ENCODE assay signal across 8 cellular contexts in genomic region chr1:148402152-148403084, GRCh38.
DNase-seq lines count a peak whose midpoint lies in the region; ATAC-seq, FAIRE-seq and TF ChIP-seq lines count a peak whose summit lies in the region.
"Not testable (repeated sequence)": the region's sequence is repeated elsewhere in the genome, so short reads cannot be mapped to it uniquely, and the experiment has no call there.

No MANE protein-coding gene starts in this region.

- not testable (repeated sequence) for H3K79me2 ChIP-seq in keratinocyte (ENCODE audit: control insufficient read depth, insufficient read depth, low read length)

- H3K27me3 ChIP-seq in keratinocyte (ENCODE audit: control insufficient read depth, extremely low read depth, insufficient read depth, low read length); skeletal muscle tissue (ENCODE audit: control insufficient read depth in 3 of 3, insufficient read depth in 3 of 3, low read length in 3 of 3): not testable (repeated sequence)

- H3K27ac ChIP-seq in A549: peak overlapping the region; percentile 85 to 97
- peak overlapping the region; percentile 74 for H3K27ac ChIP-seq in keratinocyte (ENCODE audit: control insufficient read depth, insufficient read depth, low read length)
- H3K27ac ChIP-seq in skeletal muscle tissue (ENCODE audit: low read depth, low read length): not testable (repeated sequence)

- peak overlapping the region; percentile 87 for H3K9ac ChIP-seq in keratinocyte (ENCODE audit: control insufficient read depth, extremely low read depth, insufficient read depth, low read length)
- H3K9ac ChIP-seq in skeletal muscle tissue (ENCODE audit: low read depth in 1 of 3, low read length in 3 of 3): peak overlapping the region; percentile 12 to 68 (median 57)

- H3K4me2 ChIP-seq in A549: peak overlapping the region; percentile 95
- H3K4me2 ChIP-seq in keratinocyte (ENCODE audit: control insufficient read depth, extremely low read depth, insufficient read depth, low read depth, low read length): peak overlapping the region; percentile 76

- H3K9me1 ChIP-seq in keratinocyte (ENCODE audit: control insufficient read depth, extremely low read depth, insufficient read depth, low read length): not testable (repeated sequence)

- dilution Hi-C loops in keratinocyte (cut with MboI; ENCODE audit: extremely low pct_ligation_motif_present, low sequenced_read_pairs): not testable (repeated sequence)

- not testable (repeated sequence) for H3K36me3 ChIP-seq in keratinocyte (ENCODE audit: control insufficient read depth in 2 of 2, extremely low read depth in 1 of 2, insufficient read depth in 2 of 2, low read length in 2 of 2); skeletal muscle tissue (ENCODE audit: control insufficient read depth in 3 of 3, insufficient read depth in 3 of 3, low read length in 3 of 3)

- TF ChIP-seq RAD21 in A549 (conservative IDR thresholded peaks at IDR 0.05 in 1 of 2, IDR thresholded peaks at IDR 0.05 in 1 of 2): not testable (repeated sequence)

- ATAC-seq in A549 (peak; percentile 98), GM18873 (IDR thresholded peaks at IDR 0.05; ENCODE audit: low FRiP score, unreplicated experiment) (peak; percentile 88), HG03045 (IDR thresholded peaks at IDR 0.05; ENCODE audit: unreplicated experiment) (peak; percentile 91)

- peak; percentile 61 for TF ChIP-seq POLR2A in A549 (IDR thresholded peaks at IDR 0.05; ENCODE audit: low read length)

- H3K4me3 ChIP-seq in A549 (peak overlapping the region; percentile 69), keratinocyte (ENCODE audit: control insufficient read depth in 2 of 3, extremely low read depth in 1 of 3, insufficient read depth in 2 of 3, low read depth in 1 of 3, low read length in 3 of 3) (peak overlapping the region; percentile 42 to 64 (median 63)), skeletal muscle tissue (ENCODE audit: low read length in 3 of 3) (peak overlapping the region; percentile 64 to 73 (median 66))

- POLR2A ChIA-PET in A549 (lab: Yijun Ruan, JAX): interaction anchor here (0.6 to 2.0 kb wide), 3 partner anchors 14 to 68 kb away, joined by 3 to 14 read pairs (median 3); no protein-coding TSS in a partner anchor

- H3K9me3 ChIP-seq in A549; keratinocyte (ENCODE audit: control insufficient read depth, low read depth, low read length); skeletal muscle tissue (ENCODE audit: control insufficient read depth in 3 of 3, low read length in 3 of 3): not testable (repeated sequence)

- TF ChIP-seq EP300 in A549 (IDR thresholded peaks at IDR 0.05): not testable (repeated sequence)

- H3K4me1 ChIP-seq in A549; keratinocyte (ENCODE audit: control insufficient read depth, extremely low read depth, insufficient read depth, low read length); skeletal muscle tissue (ENCODE audit: control insufficient read depth in 3 of 3, insufficient read depth in 3 of 3, low read length in 3 of 3): not testable (repeated sequence)

- not testable (repeated sequence) for FAIRE-seq in A549 (lab: Jason Lieb, UNC); keratinocyte (lab: Jason Lieb, UNC)

- TF ChIP-seq CTCF in A549 (IDR thresholded peaks at IDR 0.05); keratinocyte (optimal IDR thresholded peaks at IDR 0.05 in 1 of 3, IDR thresholded peaks at IDR 0.05 in 1 of 3, conservative IDR thresholded peaks at IDR 0.05 in 1 of 3; ENCODE audit: extremely low read depth in 1 of 3, insufficient read depth in 2 of 3, low read length in 3 of 3): not testable (repeated sequence)

- DNase-seq in A549 (ENCODE audit: low read depth in 1 of 2, low spot score in 1 of 2) (peak; percentile 33 to 81), NCI-H526 (lab: John Stamatoyannopoulos, UW) (peak; percentile 84 to 95), cerebellum (ENCODE audit: low spot score) (peak; percentile 25)
- DNase-seq in activated CD4-positive, alpha-beta T cell treated with anti-CD3 and anti-CD28 coated beads for 48 hours: peak; percentile 90
- DNase-seq in keratinocyte (ENCODE audit: low read depth, low spot score): not testable (repeated sequence)

- CTCF ChIA-PET in A549 (lab: Yijun Ruan, JAX): interaction anchor here (0.9 kb wide), 1 partner anchor 26 kb away, joined by 3 read pairs; no protein-coding TSS in a partner anchor

- WGBS in A549 (ENCODE audit: missing lambda C conversion rate): 6% methylated on average over 43 of the region's 45 CpGs

- H2AFZ ChIP-seq in keratinocyte (ENCODE audit: control insufficient read depth, low read length): peak overlapping the region; percentile 90

- not testable (repeated sequence) for H4K20me1 ChIP-seq in keratinocyte (ENCODE audit: control insufficient read depth, extremely low read depth, insufficient read depth, low read length)

TF ChIP-seq in A549, 52 proteins besides CTCF, POLR2A, EP300 and RAD21 (continues in another document):
- TF ChIP-seq, protein P1, sequence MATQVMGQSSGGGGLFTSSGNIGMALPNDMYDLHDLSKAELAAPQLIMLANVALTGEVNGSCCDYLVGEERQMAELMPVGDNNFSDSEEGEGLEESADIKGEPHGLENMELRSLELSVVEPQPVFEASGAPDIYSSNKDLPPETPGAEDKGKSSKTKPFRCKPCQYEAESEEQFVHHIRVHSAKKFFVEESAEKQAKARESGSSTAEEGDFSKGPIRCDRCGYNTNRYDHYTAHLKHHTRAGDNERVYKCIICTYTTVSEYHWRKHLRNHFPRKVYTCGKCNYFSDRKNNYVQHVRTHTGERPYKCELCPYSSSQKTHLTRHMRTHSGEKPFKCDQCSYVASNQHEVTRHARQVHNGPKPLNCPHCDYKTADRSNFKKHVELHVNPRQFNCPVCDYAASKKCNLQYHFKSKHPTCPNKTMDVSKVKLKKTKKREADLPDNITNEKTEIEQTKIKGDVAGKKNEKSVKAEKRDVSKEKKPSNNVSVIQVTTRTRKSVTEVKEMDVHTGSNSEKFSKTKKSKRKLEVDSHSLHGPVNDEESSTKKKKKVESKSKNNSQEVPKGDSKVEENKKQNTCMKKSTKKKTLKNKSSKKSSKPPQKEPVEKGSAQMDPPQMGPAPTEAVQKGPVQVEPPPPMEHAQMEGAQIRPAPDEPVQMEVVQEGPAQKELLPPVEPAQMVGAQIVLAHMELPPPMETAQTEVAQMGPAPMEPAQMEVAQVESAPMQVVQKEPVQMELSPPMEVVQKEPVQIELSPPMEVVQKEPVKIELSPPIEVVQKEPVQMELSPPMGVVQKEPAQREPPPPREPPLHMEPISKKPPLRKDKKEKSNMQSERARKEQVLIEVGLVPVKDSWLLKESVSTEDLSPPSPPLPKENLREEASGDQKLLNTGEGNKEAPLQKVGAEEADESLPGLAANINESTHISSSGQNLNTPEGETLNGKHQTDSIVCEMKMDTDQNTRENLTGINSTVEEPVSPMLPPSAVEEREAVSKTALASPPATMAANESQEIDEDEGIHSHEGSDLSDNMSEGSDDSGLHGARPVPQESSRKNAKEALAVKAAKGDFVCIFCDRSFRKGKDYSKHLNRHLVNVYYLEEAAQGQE (IDR thresholded peaks at IDR 0.05): peak; percentile 25; the same call in 1 of the 2 replicates
- peak; percentile 33 for TF ChIP-seq MAFK (IDR thresholded peaks at IDR 0.05; ENCODE audit: partially characterized antibody)
- peak; percentile 97 for TF ChIP-seq RARB (CRISPR knock-in tag; IDR thresholded peaks at IDR 0.05)
- TF ChIP-seq TFCP2L1 (CRISPR knock-in tag; IDR thresholded peaks at IDR 0.05): peak; percentile 97
- TF ChIP-seq, protein P2, sequence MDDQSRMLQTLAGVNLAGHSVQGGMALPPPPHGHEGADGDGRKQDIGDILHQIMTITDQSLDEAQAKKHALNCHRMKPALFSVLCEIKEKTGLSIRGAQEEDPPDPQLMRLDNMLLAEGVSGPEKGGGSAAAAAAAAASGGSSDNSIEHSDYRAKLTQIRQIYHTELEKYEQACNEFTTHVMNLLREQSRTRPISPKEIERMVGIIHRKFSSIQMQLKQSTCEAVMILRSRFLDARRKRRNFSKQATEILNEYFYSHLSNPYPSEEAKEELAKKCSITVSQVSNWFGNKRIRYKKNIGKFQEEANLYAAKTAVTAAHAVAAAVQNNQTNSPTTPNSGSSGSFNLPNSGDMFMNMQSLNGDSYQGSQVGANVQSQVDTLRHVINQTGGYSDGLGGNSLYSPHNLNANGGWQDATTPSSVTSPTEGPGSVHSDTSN (IDR thresholded peaks at IDR 0.05): 0 out of 2 replicates have a peak, but pooled peaks have one; percentile 40
- peak; percentile 20; the same call in 1 of the 2 replicates for TF ChIP-seq PHF8 (IDR thresholded peaks at IDR 0.05; ENCODE audit: borderline replicate concordance, low read depth)
- peak; percentile 98 for TF ChIP-seq FOSB (CRISPR knock-in tag; IDR thresholded peaks at IDR 0.05)
- peak; percentile 63; the same call in 1 of the 2 replicates for TF ChIP-seq TP53 (CRISPR knock-in tag; IDR thresholded peaks at IDR 0.05)
- TF ChIP-seq HMGXB4 (CRISPR knock-in tag; IDR thresholded peaks at IDR 0.05; ENCODE audit: borderline replicate concordance): peak; percentile 38; the same call in 1 of the 2 replicates
- TF ChIP-seq HOXA7 (CRISPR knock-in tag; IDR thresholded peaks at IDR 0.05): peak; percentile 98
- TF ChIP-seq, protein P3, sequence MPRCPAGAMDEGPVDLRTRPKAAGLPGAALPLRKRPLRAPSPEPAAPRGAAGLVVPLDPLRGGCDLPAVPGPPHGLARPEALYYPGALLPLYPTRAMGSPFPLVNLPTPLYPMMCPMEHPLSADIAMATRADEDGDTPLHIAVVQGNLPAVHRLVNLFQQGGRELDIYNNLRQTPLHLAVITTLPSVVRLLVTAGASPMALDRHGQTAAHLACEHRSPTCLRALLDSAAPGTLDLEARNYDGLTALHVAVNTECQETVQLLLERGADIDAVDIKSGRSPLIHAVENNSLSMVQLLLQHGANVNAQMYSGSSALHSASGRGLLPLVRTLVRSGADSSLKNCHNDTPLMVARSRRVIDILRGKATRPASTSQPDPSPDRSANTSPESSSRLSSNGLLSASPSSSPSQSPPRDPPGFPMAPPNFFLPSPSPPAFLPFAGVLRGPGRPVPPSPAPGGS (IDR thresholded peaks at IDR 0.05): peak; percentile 85; the same call in 1 of the 3 replicates
